18 cellular contexts compared by ENCODE assay signal in the genomic region with DNA sequence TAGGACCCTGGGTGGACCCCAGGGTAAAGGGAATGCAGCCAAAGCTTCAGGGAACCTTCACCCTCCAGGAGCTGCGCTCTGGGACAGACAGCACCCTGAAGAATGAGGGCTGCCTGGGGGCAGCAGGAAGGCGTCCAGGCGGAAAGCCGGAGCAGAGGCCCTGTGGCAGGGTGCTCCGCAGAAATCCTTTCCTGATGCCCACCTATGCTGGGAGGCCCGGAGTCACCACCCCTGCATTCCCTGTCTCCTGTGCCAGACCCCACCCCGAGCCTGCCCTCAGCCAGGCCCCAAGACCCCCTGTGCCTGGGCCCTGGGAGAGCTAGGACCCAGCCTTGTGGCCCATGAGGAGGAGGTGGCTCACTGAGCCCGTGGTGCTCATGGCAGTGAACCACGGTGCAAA. TPM values are rescaled to one million over a fixed set of nuclear protein-coding genes. Genes with fewer than 3 reads are reported as not detected.
DNase-seq lines count a peak whose midpoint lies in the region; ATAC-seq lines count a peak whose summit lies in the region.
"Had no signal": no experiment of that assay in that cellular context is flagged by ENCODE, and none has a peak within 500 bp of the region (broad histone marks: within the 10 kb centered on the region; RNA-seq: fewer than 3 reads in every experiment).

No MANE protein-coding gene starts in this region.

- H3K4me3 Mint-ChIP-seq in T-cell, result peak overlapping the region; percentile 6 to 34 (median 7)
- H3K4me3 Mint-ChIP-seq in dendritic cell treated with granulocyte-macrophage colony-stimulating factor and Interleukin-4, amounts not matched to agents 40 ng/mL and 50 ng/mL, for 4 days, result no peak overlapping the region

- no peaks in the 10 kb centered on the region for H3K36me3 ChIP-seq in neuronal stem cell (replicated peaks in 1 of 2; ENCODE audit: control insufficient read depth in 2 of 2, insufficient read depth in 2 of 2, low read length in 2 of 2)

- intact Hi-C loops in Right ventricle myocardium inferior (cut with DNase I) (no loop called here), Right ventricle myocardium superior (cut with DNase I) (no loop called here)
- intact Hi-C loops in dendritic cell treated with granulocyte-macrophage colony-stimulating factor and Interleukin-4, amounts not matched to agents 40 ng/mL and 50 ng/mL, for 4 days (cut with micrococcal nuclease), result no loop called here

- H4K91ac ChIP-seq in neuronal stem cell (ENCODE audit: low read depth, low read length, poor library complexity), result no peak overlapping the region

- peaks cover 4 to 24% (median 6%) of the 10 kb centered on the region in 3 experiments for H3K27me3 ChIP-seq in neuronal stem cell (ENCODE audit: control insufficient read depth in 3 of 3, insufficient read depth in 3 of 3, low read depth in 1 of 3, low read length in 3 of 3)

- H2AK5ac ChIP-seq in neuronal stem cell (ENCODE audit: low read depth, low read length), result peak overlapping the region; percentile 83

- CTCF ChIA-PET in T-cell (lab: Charles Lee), result no interaction called here

- no peak overlapping the region for H3K23ac ChIP-seq in neuronal stem cell (ENCODE audit: low read depth, low read length, poor library complexity)

- POLR2A ChIA-PET in T-cell (lab: Charles Lee), result no interaction called here

- no CpG with 5 or more reads among the region's 9 CpGs for WGBS in neuronal stem cell (ENCODE audit: extremely low coverage in 2 of 2, insufficient read length in 2 of 2, insufficient replicate concordance in 1 of 2), 2 donors

- DNase-seq in Right ventricle myocardium inferior (ENCODE audit: missing footprints) (peak; percentile 11), Right ventricle myocardium superior (no peak), T-cell (no peak), neuronal stem cell (ENCODE audit: low spot score) (no peak), SKM-1 (lab: John Stamatoyannopoulos, UW; ENCODE audit: unreplicated experiment) (no peak), DMS153 (lab: John Stamatoyannopoulos, UW) (no peak)
- DNase-seq: ACHN; Caco-2; CD4-positive, alpha-beta T cell; DMS79; GDM1; H9 had no signal

- H2BK5ac ChIP-seq in neuronal stem cell (ENCODE audit: low read length), result peak overlapping the region; percentile 13

- H3K27me3 Mint-ChIP-seq in T-cell, result no peaks in the 10 kb centered on the region
- peaks cover 12% of the 10 kb centered on the region for H3K27me3 Mint-ChIP-seq in dendritic cell treated with granulocyte-macrophage colony-stimulating factor and Interleukin-4, amounts not matched to agents 40 ng/mL and 50 ng/mL, for 4 days
- H3K27me3 Mint-ChIP-seq: CD4-positive, alpha-beta T cell; IgD-negative memory B cell had no signal

- no peak overlapping the region for H2AFZ ChIP-seq in neuronal stem cell (ENCODE audit: low read length)

- H4K8ac ChIP-seq in neuronal stem cell (ENCODE audit: low read depth, low read length), result no peak overlapping the region

- no peak overlapping the region for H2BK15ac ChIP-seq in neuronal stem cell (ENCODE audit: low read length)

- H3K14ac ChIP-seq in neuronal stem cell (ENCODE audit: low read length), result no peak overlapping the region

- no peak overlapping the region for H3K4me2 ChIP-seq in neuronal stem cell (ENCODE audit: insufficient read depth, low read length, poor library complexity, severe bottlenecking)

- H3K9ac ChIP-seq in neuronal stem cell (ENCODE audit: low read depth, low read length, poor library complexity), result no peak overlapping the region

- peaks cover 12 to 15% (median 14%) of the 10 kb centered on the region in 3 donors for H3K4me1 Mint-ChIP-seq in T-cell
- H3K4me1 Mint-ChIP-seq in dendritic cell treated with granulocyte-macrophage colony-stimulating factor and Interleukin-4, amounts not matched to agents 40 ng/mL and 50 ng/mL, for 4 days (ENCODE audit: low read depth), result peaks cover 41% of the 10 kb centered on the region

- no peak overlapping the region for H2BK12ac ChIP-seq in neuronal stem cell (ENCODE audit: low read length)

- H3K4ac ChIP-seq in neuronal stem cell (ENCODE audit: low read length), result no peak overlapping the region

- H2BK120ac ChIP-seq in neuronal stem cell (ENCODE audit: low read depth, low read length), result no peak overlapping the region

- peaks cover 2 to 10% of the 10 kb centered on the region in 2 donors for H3K4me1 ChIP-seq in neuronal stem cell (ENCODE audit: control insufficient read depth in 2 of 2, insufficient read depth in 1 of 2, low read depth in 1 of 2, low read length in 2 of 2)

- peaks cover 7 to 11% of the 10 kb centered on the region in 2 donors for H3K9me3 ChIP-seq in neuronal stem cell (replicated peaks in 1 of 2; ENCODE audit: control insufficient read depth in 2 of 2, insufficient read depth in 1 of 2, low read depth in 1 of 2, low read length in 2 of 2)
- H3K9me3 ChIP-seq: Caco-2 had no signal

- no peak overlapping the region for H3K27ac ChIP-seq in neuronal stem cell (replicated peaks; ENCODE audit: low read length)

- H3K36me3 Mint-ChIP-seq in T-cell, result no peaks in the 10 kb centered on the region
- H3K36me3 Mint-ChIP-seq in dendritic cell treated with granulocyte-macrophage colony-stimulating factor and Interleukin-4, amounts not matched to agents 40 ng/mL and 50 ng/mL, for 4 days (ENCODE audit: low read depth), result peaks cover 8% of the 10 kb centered on the region
- H3K36me3 Mint-ChIP-seq: IgD-negative memory B cell had no signal

- H3K9me3 Mint-ChIP-seq in T-cell, result no peaks in the 10 kb centered on the region
- no peaks in the 10 kb centered on the region for H3K9me3 Mint-ChIP-seq in dendritic cell treated with granulocyte-macrophage colony-stimulating factor and Interleukin-4, amounts not matched to agents 40 ng/mL and 50 ng/mL, for 4 days
- H3K9me3 Mint-ChIP-seq: CD4-positive, alpha-beta T cell; IgD-negative memory B cell had no signal

- H3K18ac ChIP-seq in neuronal stem cell (ENCODE audit: low read length), result no peak overlapping the region

- H3K4me3 ChIP-seq in neuronal stem cell (ENCODE audit: low read length in 2 of 2), result no peak overlapping the region

- H3K79me1 ChIP-seq in neuronal stem cell (ENCODE audit: low read depth, low read length), result no peaks in the 10 kb centered on the region

- no peak overlapping the region for H3K27ac Mint-ChIP-seq in T-cell
- peak overlapping the region; percentile 25 for H3K27ac Mint-ChIP-seq in dendritic cell treated with granulocyte-macrophage colony-stimulating factor and Interleukin-4, amounts not matched to agents 40 ng/mL and 50 ng/mL, for 4 days
- H3K27ac Mint-ChIP-seq: CD4-positive, alpha-beta T cell; H9 had no signal

- ATAC-seq in Right ventricle myocardium inferior (no peak), Right ventricle myocardium superior (ENCODE audit: poor library complexity) (no peak), T-cell (replicated peaks in 1 of 4) (no peak), GM21381 (IDR thresholded peaks at IDR 0.05; ENCODE audit: unreplicated experiment) (no peak)
- ATAC-seq: HepG2 had no signal

RNA-seq across cellular contexts. Expression of a gene that starts 1.3 kb away (rescaled TPM):
- 3.8 TPM for total RNA-seq in Right ventricle myocardium inferior
- 3.3 TPM for total RNA-seq in Right ventricle myocardium superior
- 10 to 100 TPM; 22.6 to 46.4 (median 36.9) TPM for total RNA-seq in T-cell
- 5.4 TPM for polyA plus RNA-seq in neuronal stem cell (2013, experiment 1 of 2)
- 5.2 TPM for polyA plus RNA-seq in neuronal stem cell (2013, experiment 2 of 2)

RNA-seq across cellular contexts. Expression of a gene that starts 12.2 kb away (rescaled TPM):
- 8.6 TPM for total RNA-seq in Right ventricle myocardium inferior
- total RNA-seq in Right ventricle myocardium superior, result 8.4 TPM
- total RNA-seq in T-cell, result 10 to 100 TPM; 60.4 to 96.5 (median 78.7) TPM
- polyA plus RNA-seq in neuronal stem cell (2013, experiment 1 of 2), result 6.9 TPM
- polyA plus RNA-seq in neuronal stem cell (2013, experiment 2 of 2), result 5.7 TPM

RNA-seq across cellular contexts. Expression of a gene that starts 18.5 kb away (rescaled TPM):
- total RNA-seq in Right ventricle myocardium inferior, result not detected
- total RNA-seq in Right ventricle myocardium superior, result 0.19 TPM
- total RNA-seq in T-cell, result 1 to 10 TPM in 1 of 5 donors, under 1 TPM in 3, not detected in 1; 0.16 to 1.5 (median 0.39) TPM
- polyA plus RNA-seq in neuronal stem cell (2013, experiment 1 of 2), result 0.13 TPM
- polyA plus RNA-seq in neuronal stem cell (2013, experiment 2 of 2), result 0.15 TPM
- total RNA-seq: CD4-positive, alpha-beta T cell; H1 had no signal
- polyA plus RNA-seq: BJ had no signal

RNA-seq across cellular contexts. Expression of a gene that starts 36.8 kb away (rescaled TPM):
- 21.0 TPM for total RNA-seq in Right ventricle myocardium inferior
- total RNA-seq in Right ventricle myocardium superior, result 22.2 TPM
- 10 to 100 TPM; 14.9 to 25.2 (median 23.7) TPM for total RNA-seq in T-cell
- polyA plus RNA-seq in neuronal stem cell (2013, experiment 1 of 2), result 67.8 TPM
- polyA plus RNA-seq in neuronal stem cell (2013, experiment 2 of 2), result 66.3 TPM

RNA-seq across cellular contexts. Expression of a gene that starts 42.4 kb away (rescaled TPM):
- 17.4 TPM for total RNA-seq in Right ventricle myocardium inferior
- total RNA-seq in Right ventricle myocardium superior, result 14.9 TPM
- 10 to 100 TPM; 44.3 to 60.9 (median 53.0) TPM for total RNA-seq in T-cell
- 8.0 TPM for polyA plus RNA-seq in neuronal stem cell (2013, experiment 1 of 2)
- 7.7 TPM for polyA plus RNA-seq in neuronal stem cell (2013, experiment 2 of 2)
